9 cellular contexts compared by ENCODE assay signal in the genomic region with DNA sequence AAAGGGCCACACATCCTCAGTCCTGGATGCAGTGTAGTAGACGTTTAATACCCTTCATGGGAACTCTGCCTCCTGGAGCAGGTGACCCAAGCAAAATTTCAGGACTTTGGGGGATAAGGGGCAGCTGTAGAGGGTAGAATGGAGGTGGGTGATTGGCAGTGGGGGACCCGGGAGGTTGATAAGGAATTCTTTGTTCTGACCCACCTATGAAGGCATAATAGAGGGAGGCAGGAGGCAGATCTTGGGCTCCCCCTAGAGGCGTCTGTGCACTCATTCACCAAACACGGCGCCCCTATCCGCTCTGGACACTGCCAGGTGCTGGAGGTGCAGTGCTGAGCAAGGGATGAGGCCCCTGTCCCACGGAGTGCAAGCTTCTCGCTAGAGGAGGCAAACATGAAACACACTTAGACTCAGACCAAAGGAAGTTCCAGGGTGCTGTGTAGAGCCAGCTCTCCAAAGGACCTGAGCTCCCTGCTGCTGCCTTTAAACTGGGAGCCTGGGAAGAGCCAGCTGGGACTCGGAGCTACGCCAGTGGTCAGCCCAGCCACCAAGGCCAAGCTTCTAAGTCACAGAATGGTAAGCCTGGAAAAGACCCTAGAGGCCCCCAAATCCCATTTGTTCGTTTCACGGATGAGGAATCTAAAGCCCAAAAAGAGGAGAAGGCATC. TPM values are rescaled to one million over a fixed set of nuclear protein-coding genes. Genes with fewer than 3 reads are reported as not detected.
DNase-seq lines count a peak whose midpoint lies in the region; ATAC-seq and TF ChIP-seq lines count a peak whose summit lies in the region.
"Had no signal": no experiment of that assay in that cellular context is flagged by ENCODE, and none has a peak within 500 bp of the region (broad histone marks: within the 10 kb centered on the region; RNA-seq: fewer than 3 reads in every experiment).

No MANE protein-coding gene starts in this region.

- TF ChIP-seq CTCF in PC-9 (conservative IDR thresholded peaks at IDR 0.05), result peak; percentile 79
- peak; percentile 78 for TF ChIP-seq CTCF in osteocyte (IDR thresholded peaks at IDR 0.05)
- peak; percentile 56 to 80 (median 76) for TF ChIP-seq CTCF in upper lobe of left lung (IDR thresholded peaks at IDR 0.05)

- no peaks in the 10 kb centered on the region for H3K4me1 ChIP-seq in PC-9 (replicated peaks; ENCODE audit: insufficient read depth)
- peaks cover 0 to 8% (median 6%) of the 10 kb centered on the region in 4 donors for H3K4me1 ChIP-seq in upper lobe of left lung

- intact Hi-C loops in PC-9 (cut with micrococcal nuclease; ENCODE audit: unreplicated experiment), result loop anchor here (1.0 to 2.0 kb wide), 2 partner anchors 54 to 637 kb away; no protein-coding TSS in a partner anchor

- no peak for TF ChIP-seq EP300 in upper lobe of left lung (IDR thresholded peaks at IDR 0.05)

- no peaks in the 10 kb centered on the region for H3K27me3 Mint-ChIP-seq in activated T-cell treated with anti-CD3 and anti-CD28 coated beads, Interleukin-2, amount 50 U/mL, for 4 hours (ENCODE audit: low read depth)
- H3K27me3 Mint-ChIP-seq in osteocyte (ENCODE audit: unreplicated experiment), result no peaks in the 10 kb centered on the region
- H3K27me3 Mint-ChIP-seq: activated naive CD8-positive, alpha-beta T cell had no signal

- H3K9me3 Mint-ChIP-seq in activated T-cell treated with anti-CD3 and anti-CD28 coated beads, Interleukin-2, amount 50 U/mL, for 4 hours, result no peaks in the 10 kb centered on the region
- H3K9me3 Mint-ChIP-seq in osteocyte (ENCODE audit: unreplicated experiment), result no peaks in the 10 kb centered on the region

- no peaks in the 10 kb centered on the region for H3K79me2 ChIP-seq in PC-9 (ENCODE audit: low read depth)

- CTCF ChIA-PET in PC-9 (lab: Charles Lee), result interaction anchor here (0.6 to 1.3 kb wide), 6 partner anchors 8 to 594 kb away, joined by 3 to 7 read pairs (median 6); a partner anchor contains a TSS

- no peak overlapping the region for H3K4me3 Mint-ChIP-seq in activated T-cell treated with anti-CD3 and anti-CD28 coated beads, Interleukin-2, amount 50 U/mL, for 4 hours
- no peak overlapping the region for H3K4me3 Mint-ChIP-seq in osteocyte (ENCODE audit: unreplicated experiment)
- H3K4me3 Mint-ChIP-seq: activated naive CD8-positive, alpha-beta T cell had no signal

- no peaks in the 10 kb centered on the region for H3K36me3 ChIP-seq in PC-9 (ENCODE audit: low read depth)
- no peaks in the 10 kb centered on the region for H3K36me3 ChIP-seq in upper lobe of left lung

- no peaks in the 10 kb centered on the region for H3K27me3 ChIP-seq in PC-9 (ENCODE audit: insufficient read depth, low read depth)
- no peaks in the 10 kb centered on the region for H3K27me3 ChIP-seq in upper lobe of left lung

- H2AFZ ChIP-seq in PC-9, result no peak overlapping the region

- ATAC-seq in GM21367 (IDR thresholded peaks at IDR 0.05; ENCODE audit: unreplicated experiment) (peak; percentile 92), upper lobe of left lung (ENCODE audit: low FRiP score in 2 of 2) (peak; percentile 85 to 86)
- peak; percentile 90 to 93 for ATAC-seq in activated T-cell treated with anti-CD3 and anti-CD28 coated beads, Interleukin-2, amount 50 U/mL, for 4 hours

- H3K9me3 ChIP-seq in PC-9 (ENCODE audit: insufficient read depth, low read depth) (no peaks in the 10 kb centered on the region), upper lobe of left lung (no peaks in the 10 kb centered on the region)

- H3K27ac ChIP-seq in PC-9, result no peak overlapping the region
- H3K27ac ChIP-seq in upper lobe of left lung, result no peak overlapping the region

- peaks cover 13% of the 10 kb centered on the region for H3K4me1 Mint-ChIP-seq in activated T-cell treated with anti-CD3 and anti-CD28 coated beads, Interleukin-2, amount 50 U/mL, for 4 hours (ENCODE audit: low read depth)
- peaks cover 2% of the 10 kb centered on the region for H3K4me1 Mint-ChIP-seq in osteocyte (ENCODE audit: unreplicated experiment)

- WGBS in upper lobe of left lung, 2 donors, result 41 to 55% methylated on average over 2 to 12 of the region's 12 CpGs

- POLR2A ChIA-PET in PC-9 (lab: Charles Lee; ENCODE audit: unreplicated experiment), result no interaction called here

- no peak overlapping the region for H3K4me2 ChIP-seq in PC-9

- no peak overlapping the region for H3K4me3 ChIP-seq in PC-9
- H3K4me3 ChIP-seq in upper lobe of left lung, result no peak overlapping the region

- BruUV-seq in PC-9 (replicated peaks; lab: Mats Ljungman, UMichigan), result no TSS peak

- H3K27ac Mint-ChIP-seq in osteocyte (ENCODE audit: unreplicated experiment), result no peak overlapping the region
- H3K27ac Mint-ChIP-seq: activated naive CD8-positive, alpha-beta T cell had no signal

- H3K9me2 ChIP-seq in PC-9 (ENCODE audit: insufficient read depth), result no peaks in the 10 kb centered on the region

- DNase-seq in D341Med (ENCODE audit: low spot score), result peak; percentile 80
- peak; percentile 86 for DNase-seq in HT-29 (ENCODE audit: low spot score)
- peak; percentile 41 to 70 for DNase-seq in PC-9
- peak; percentile 65 for DNase-seq in activated T-cell treated with anti-CD3 and anti-CD28 coated beads, Interleukin-2, amount 50 U/mL, for 4 hours
- DNase-seq in fibroblast of peridontal ligament (ENCODE audit: extremely low read depth), result peak; percentile 51
- DNase-seq in osteocyte (ENCODE audit: extremely low spot score, unreplicated experiment), result no peak
- DNase-seq in upper lobe of left lung, result peak in 1 of 2 donors; percentile 65

- H3K36me3 Mint-ChIP-seq in activated T-cell treated with anti-CD3 and anti-CD28 coated beads, Interleukin-2, amount 50 U/mL, for 4 hours (ENCODE audit: insufficient read depth), result no peaks in the 10 kb centered on the region
- no peaks in the 10 kb centered on the region for H3K36me3 Mint-ChIP-seq in osteocyte (ENCODE audit: unreplicated experiment)

- peaks cover 3% of the 10 kb centered on the region; the same call in 1 of the 2 replicates for H3F3A ChIP-seq in PC-9 (ENCODE audit: insufficient read depth, low read depth)

- TF ChIP-seq POLR2A in upper lobe of left lung (IDR thresholded peaks at IDR 0.05), result no peak

- H4K20me1 ChIP-seq in PC-9 (ENCODE audit: insufficient read depth), result no peaks in the 10 kb centered on the region

RNA-seq across cellular contexts. Expression of a gene that starts 7.7 kb away (rescaled TPM):
- total RNA-seq in HT-29 (2014; rRNA removed; shearing (Covaris generic)), result not detected in 2 replicates
- total RNA-seq in PC-9 (2021) (not detected in 2 replicates), osteocyte (not detected in 2 replicates), upper lobe of left lung (1 to 10 TPM in 1 of 6 donors, not detected in 5; 2.4 TPM)
- not detected for total RNA-seq in activated T-cell treated with anti-CD3 and anti-CD28 coated beads, Interleukin-2, amount 50 U/mL, for 4 hours

RNA-seq across cellular contexts. Expression of a gene that starts 13.6 kb away (rescaled TPM):
- 1.2 and 1.7 TPM in 2 replicates for total RNA-seq in HT-29 (2014; rRNA removed; shearing (Covaris generic))
- total RNA-seq in PC-9 (2021), result 7.4 and 8.3 TPM in 2 replicates
- total RNA-seq in activated T-cell treated with anti-CD3 and anti-CD28 coated beads, Interleukin-2, amount 50 U/mL, for 4 hours, result 10 to 100 TPM in 1 of 3 donors, 1 to 10 TPM in 2; 8.8 to 13.4 (median 8.8) TPM
- 7.7 TPM in 2 replicates for total RNA-seq in osteocyte
- total RNA-seq in upper lobe of left lung, result 10 to 100 TPM in 1 of 6 donors, 1 to 10 TPM in 5; 3.2 to 10.1 (median 5.0) TPM

RNA-seq across cellular contexts. Expression of a gene that starts 26.1 kb away (rescaled TPM):
- total RNA-seq in HT-29 (2014; rRNA removed; shearing (Covaris generic)), result 10.7 and 14.2 TPM in 2 replicates
- total RNA-seq in PC-9 (2021), result 32.4 and 36.9 TPM in 2 replicates
- total RNA-seq in activated T-cell treated with anti-CD3 and anti-CD28 coated beads, Interleukin-2, amount 50 U/mL, for 4 hours, result 10 to 100 TPM; 45.8 to 52.1 (median 50.6) TPM
- total RNA-seq in osteocyte, result 25.2 and 25.6 TPM in 2 replicates
- 10 to 100 TPM in 4 of 6 donors, 1 to 10 TPM in 2; 7.3 to 22.1 (median 12.9) TPM for total RNA-seq in upper lobe of left lung
